In genomic region chr3:50229490-50229889, GRCh38 we compare ENCODE assay signal across 17 cellular contexts. TPM values are rescaled to one million over a fixed set of nuclear protein-coding genes. Genes with fewer than 3 reads are reported as not detected.
DNase-seq lines count a peak whose midpoint lies in the region; ATAC-seq and TF ChIP-seq lines count a peak whose summit lies in the region.
"Had no signal": no experiment of that assay in that cellular context is flagged by ENCODE, and none has a peak within 500 bp of the region (broad histone marks: within the 10 kb centered on the region; RNA-seq: fewer than 3 reads in every experiment).

No MANE protein-coding gene starts in this region.

- H3K27ac Mint-ChIP-seq in activated CD4-positive, alpha-beta T cell treated with anti-CD3 and anti-CD28 coated beads, Interleukin-2, amount 10 ng/mL, durations not matched to agents 24 days and 14 days = peak overlapping the region; percentile 72
- H3K27ac Mint-ChIP-seq in stimulated activated effector memory CD8-positive, alpha-beta T cell treated with anti-CD3 and anti-CD28 coated beads, Interleukin-12 subunit alpha, Interleukin-12 subunit beta, amount 100 ng/mL, for 72 hours = peak overlapping the region; percentile 30
- H3K27ac Mint-ChIP-seq: activated naive CD8-positive, alpha-beta T cell had no signal

- 85 to 93% methylated on average over 3 of the region's 3 CpGs for WGBS in esophagus squamous epithelium, 2 donors

- H3K9me3 ChIP-seq in OCI-LY7 (ENCODE audit: low read length) = no peaks in the 10 kb centered on the region
- H3K9me3 ChIP-seq in esophagus squamous epithelium = no peaks in the 10 kb centered on the region
- H3K9me3 ChIP-seq in gastrocnemius medialis = no peaks in the 10 kb centered on the region
- H3K9me3 ChIP-seq: SJSA1 had no signal

- H3K27me3 ChIP-seq in esophagus squamous epithelium (peaks cover 0 to 5% (median 0%) of the 10 kb centered on the region in 4 donors), gastrocnemius medialis (no peaks in the 10 kb centered on the region)
- H3K27me3 ChIP-seq: SJSA1 had no signal

- H3K4me2 ChIP-seq in OCI-LY7 (ENCODE audit: low read length) = 0 out of 2 replicates have a peak overlapping the region, but pooled peaks have one; percentile 8

- intact Hi-C loops in activated CD4-positive, alpha-beta T cell treated with anti-CD3 and anti-CD28 coated beads, Interleukin-2, amount 10 ng/mL, durations not matched to agents 24 days and 14 days (cut with micrococcal nuclease) = no loop called here
- intact Hi-C loops in OCI-LY7 (cut with micrococcal nuclease; ENCODE audit: unreplicated experiment) = loop anchor here (5.0 to 10.0 kb wide), 2 partner anchors 93 to 425 kb away; partner anchors contain the start of genes HYAL2 and INKA1
- intact Hi-C loops in esophagus squamous epithelium (cut with DNase I) = no loop called here
- intact Hi-C loops in gastrocnemius medialis (cut with DNase I; ENCODE audit: low total_unique reads) = no loop called here

- no peak for TF ChIP-seq CTCF in OCI-LY7 (conservative IDR thresholded peaks at IDR 0.05; ENCODE audit: low read length)
- no peak for TF ChIP-seq CTCF in esophagus squamous epithelium (IDR thresholded peaks at IDR 0.05)
- no peak for TF ChIP-seq CTCF in gastrocnemius medialis (IDR thresholded peaks at IDR 0.05 in 4 of 5, conservative IDR thresholded peaks at IDR 0.05 in 1 of 5)

- ATAC-seq in stimulated activated effector memory CD8-positive, alpha-beta T cell treated with anti-CD3 and anti-CD28 coated beads, Interleukin-12 subunit alpha, Interleukin-12 subunit beta, amount 100 ng/mL, for 72 hours = no peak
- no peak for ATAC-seq in gastrocnemius medialis
- no peak for ATAC-seq in GM19035 (IDR thresholded peaks at IDR 0.05; ENCODE audit: unreplicated experiment)

- no peaks in the 10 kb centered on the region for H4K20me1 ChIP-seq in OCI-LY7 (ENCODE audit: insufficient read depth, low read length)

- peak overlapping the region; percentile 3 for H3K4me3 Mint-ChIP-seq in activated CD4-positive, alpha-beta T cell treated with anti-CD3 and anti-CD28 coated beads, Interleukin-2, amount 10 ng/mL, durations not matched to agents 24 days and 14 days
- peak overlapping the region; percentile 16 for H3K4me3 Mint-ChIP-seq in stimulated activated effector memory CD8-positive, alpha-beta T cell treated with anti-CD3 and anti-CD28 coated beads, Interleukin-12 subunit alpha, Interleukin-12 subunit beta, amount 100 ng/mL, for 72 hours

- peaks cover 2% of the 10 kb centered on the region for H3K36me3 Mint-ChIP-seq in activated CD4-positive, alpha-beta T cell treated with anti-CD3 and anti-CD28 coated beads, Interleukin-2, amount 10 ng/mL, durations not matched to agents 24 days and 14 days (ENCODE audit: low read depth)
- H3K36me3 Mint-ChIP-seq in stimulated activated effector memory CD8-positive, alpha-beta T cell treated with anti-CD3 and anti-CD28 coated beads, Interleukin-12 subunit alpha, Interleukin-12 subunit beta, amount 100 ng/mL, for 72 hours = peaks cover 10% of the 10 kb centered on the region
- H3K36me3 Mint-ChIP-seq: activated naive CD8-positive, alpha-beta T cell; immature natural killer cell had no signal

- H3K4me3 ChIP-seq in OCI-LY7 (ENCODE audit: low read depth, low read length, poor library complexity, severe bottlenecking) = no peak overlapping the region
- H3K4me3 ChIP-seq in esophagus squamous epithelium = no peak overlapping the region
- no peak overlapping the region for H3K4me3 ChIP-seq in gastrocnemius medialis
- H3K4me3 ChIP-seq: SJSA1 had no signal

- CTCF ChIA-PET in OCI-LY7 (lab: Charles Lee; ENCODE audit: unreplicated experiment) = interaction anchor here (0.6 to 3.6 kb wide), 3 partner anchors 11 to 17 kb away, joined by 3 to 20 read pairs (median 5); no protein-coding TSS in a partner anchor

- BruUV-seq in OCI-LY7 (replicated peaks; lab: Mats Ljungman, UMichigan) = no TSS peak

- H3K27me3 Mint-ChIP-seq in activated CD4-positive, alpha-beta T cell treated with anti-CD3 and anti-CD28 coated beads, Interleukin-2, amount 10 ng/mL, durations not matched to agents 24 days and 14 days = peaks cover 8% of the 10 kb centered on the region
- H3K27me3 Mint-ChIP-seq: activated naive CD8-positive, alpha-beta T cell had no signal

- no peak for DNase-seq in activated CD4-positive, alpha-beta T cell treated with anti-CD3 and anti-CD28 coated beads, Interleukin-2, amount 10 ng/mL, durations not matched to agents 24 days and 14 days
- DNase-seq in activated CD4-positive, alpha-beta T cell treated with anti-CD3 and anti-CD28 coated beads for 1 hour = no peak
- no peak for DNase-seq in OCI-LY7 (ENCODE audit: low spot score)
- no peak for DNase-seq in esophagus squamous epithelium (lab: John Stamatoyannopoulos, UW)
- no peak for DNase-seq in stimulated activated effector memory CD8-positive, alpha-beta T cell treated with anti-CD3 and anti-CD28 coated beads, Interleukin-12 subunit alpha, Interleukin-12 subunit beta, amount 100 ng/mL, for 72 hours (ENCODE audit: low spot score in 2 of 2)
- no peak for DNase-seq in NCI-H82 treated with DMSO at 0.1 percent for 48 hours (lab: John Stamatoyannopoulos, UW; ENCODE audit: unreplicated experiment)
- no peak for DNase-seq in gastrocnemius medialis
- DNase-seq: immature natural killer cell; NCI-H1694; NCI-H446; stimulated activated naive CD4-positive, alpha-beta T cell treated with Interleukin-2 at 50 U/mL for 16 hours had no signal

- in situ Hi-C loops in gastrocnemius medialis (cut with MboI; ENCODE audit: low sequenced_read_pairs in 4 of 4) = loop anchor here in 2 of 4 donors (5.0 to 10.0 kb wide), 2 partner anchors 43 to 45 kb away; partner anchors contain the start of gene LSMEM2 (in 1 of the 2)

- H3K36me3 ChIP-seq in OCI-LY7 (ENCODE audit: insufficient read depth, low read length) (no peaks in the 10 kb centered on the region), esophagus squamous epithelium (no peaks in the 10 kb centered on the region), gastrocnemius medialis (no peaks in the 10 kb centered on the region)
- H3K36me3 ChIP-seq: SJSA1 had no signal

- POLR2A ChIA-PET in OCI-LY7 (lab: Charles Lee) = interaction anchor here (0.8 to 3.9 kb wide), 3 partner anchors 9 to 23 kb away, joined by 3 to 24 read pairs (median 7); no protein-coding TSS in a partner anchor

- no peaks in the 10 kb centered on the region for H3K9me3 Mint-ChIP-seq in activated CD4-positive, alpha-beta T cell treated with anti-CD3 and anti-CD28 coated beads, Interleukin-2, amount 10 ng/mL, durations not matched to agents 24 days and 14 days
- no peaks in the 10 kb centered on the region for H3K9me3 Mint-ChIP-seq in stimulated activated effector memory CD8-positive, alpha-beta T cell treated with anti-CD3 and anti-CD28 coated beads, Interleukin-12 subunit alpha, Interleukin-12 subunit beta, amount 100 ng/mL, for 72 hours
- H3K9me3 Mint-ChIP-seq: immature natural killer cell had no signal

- TF ChIP-seq POLR2A in esophagus squamous epithelium (IDR thresholded peaks at IDR 0.05) (no peak), gastrocnemius medialis (IDR thresholded peaks at IDR 0.05) (no peak)

- H3K4me1 ChIP-seq in OCI-LY7 (ENCODE audit: insufficient read depth, low read length, poor library complexity, severe bottlenecking) = peaks cover 46% of the 10 kb centered on the region
- peaks cover 24 to 57% (median 30%) of the 10 kb centered on the region in 3 donors for H3K4me1 ChIP-seq in esophagus squamous epithelium
- H3K4me1 ChIP-seq in gastrocnemius medialis = peaks cover 13 to 21% of the 10 kb centered on the region in 2 donors

- no peaks in the 10 kb centered on the region for H3K79me2 ChIP-seq in OCI-LY7 (ENCODE audit: insufficient read depth, low read depth, low read length)

- no peak overlapping the region for H2AFZ ChIP-seq in OCI-LY7 (ENCODE audit: low read length)

- peaks cover 33% of the 10 kb centered on the region for H3K4me1 Mint-ChIP-seq in activated CD4-positive, alpha-beta T cell treated with anti-CD3 and anti-CD28 coated beads, Interleukin-2, amount 10 ng/mL, durations not matched to agents 24 days and 14 days
- H3K4me1 Mint-ChIP-seq in stimulated activated effector memory CD8-positive, alpha-beta T cell treated with anti-CD3 and anti-CD28 coated beads, Interleukin-12 subunit alpha, Interleukin-12 subunit beta, amount 100 ng/mL, for 72 hours = peaks cover 58% of the 10 kb centered on the region

- H3K27ac ChIP-seq in OCI-LY7 (ENCODE audit: low read depth, low read length, poor library complexity, severe bottlenecking) (no peak overlapping the region), esophagus squamous epithelium (peak overlapping the region; percentile 59 to 95 (median 90)), gastrocnemius medialis (no peak overlapping the region)
- H3K27ac ChIP-seq: SJSA1 had no signal

- H3K9me2 ChIP-seq in OCI-LY7 (ENCODE audit: insufficient read depth, low read length) = no peaks in the 10 kb centered on the region

RNA-seq across cellular contexts. Expression of gene GNAI2, which starts 6.5 kb away (rescaled TPM):
- total RNA-seq in activated CD4-positive, alpha-beta T cell treated with anti-CD3 and anti-CD28 coated beads, Interleukin-2, amount 10 ng/mL, durations not matched to agents 24 days and 14 days = 225 and 232 TPM in 2 replicates
- total RNA-seq in OCI-LY7 (2014; rRNA removed; shearing (Covaris generic)) = 165 and 190 TPM in 2 replicates
- total RNA-seq in OCI-LY7 (2022) = 256 and 266 TPM in 2 replicates
- 100 to 1,000 TPM in 2 of 4 donors, 10 to 100 TPM in 2; 39.8 to 122 (median 76.5) TPM for total RNA-seq in esophagus squamous epithelium
- total RNA-seq in gastrocnemius medialis = 10 to 100 TPM; 26.7 to 67.8 (median 39.8) TPM

RNA-seq across cellular contexts. Expression of gene SLC38A3, which starts 24.4 kb away (rescaled TPM):
- not detected in 2 replicates for total RNA-seq in activated CD4-positive, alpha-beta T cell treated with anti-CD3 and anti-CD28 coated beads, Interleukin-2, amount 10 ng/mL, durations not matched to agents 24 days and 14 days
- total RNA-seq in OCI-LY7 (2014; rRNA removed; shearing (Covaris generic)) = not detected in 2 replicates
- total RNA-seq in OCI-LY7 (2022) = not detected in 2 replicates
- not detected for total RNA-seq in esophagus squamous epithelium
- total RNA-seq in gastrocnemius medialis = 1 to 10 TPM; 1.9 to 8.9 (median 5.0) TPM
- total RNA-seq: glomerular endothelial cell, lung microvascular endothelial cell, SJSA1 had no signal

RNA-seq across cellular contexts. Expression of gene GNAT1, which starts 38.1 kb away (rescaled TPM):
- total RNA-seq in activated CD4-positive, alpha-beta T cell treated with anti-CD3 and anti-CD28 coated beads, Interleukin-2, amount 10 ng/mL, durations not matched to agents 24 days and 14 days = not detected in 2 replicates
- not detected in 2 replicates for total RNA-seq in OCI-LY7 (2014; rRNA removed; shearing (Covaris generic))
- total RNA-seq in OCI-LY7 (2022) (not detected in 2 replicates), esophagus squamous epithelium (not detected), gastrocnemius medialis (not detected)
- total RNA-seq: glomerular endothelial cell, lung microvascular endothelial cell, SJSA1 had no signal

RNA-seq across cellular contexts. Expression of gene SEMA3B, which starts 39.5 kb away (rescaled TPM):
- 0.45 and 0.82 TPM in 2 replicates for total RNA-seq in activated CD4-positive, alpha-beta T cell treated with anti-CD3 and anti-CD28 coated beads, Interleukin-2, amount 10 ng/mL, durations not matched to agents 24 days and 14 days
- 0.10 and 0.28 TPM in 2 replicates for total RNA-seq in OCI-LY7 (2014; rRNA removed; shearing (Covaris generic))
- 0.82 and 1.2 TPM in 2 replicates for total RNA-seq in OCI-LY7 (2022)
- 1 to 10 TPM in 3 of 4 donors, under 1 TPM in 1; 0.70 to 8.2 (median 2.4) TPM for total RNA-seq in esophagus squamous epithelium
- total RNA-seq in gastrocnemius medialis = 1 to 10 TPM; 1.7 to 3.1 (median 2.1) TPM

RNA-seq across cellular contexts. Expression of gene LSMEM2, which starts 49.4 kb away (rescaled TPM):
- total RNA-seq in activated CD4-positive, alpha-beta T cell treated with anti-CD3 and anti-CD28 coated beads, Interleukin-2, amount 10 ng/mL, durations not matched to agents 24 days and 14 days = not detected in 2 replicates
- total RNA-seq in OCI-LY7 (2014; rRNA removed; shearing (Covaris generic)) = not detected in 2 replicates
- total RNA-seq in OCI-LY7 (2022) = not detected in 2 replicates
- not detected for total RNA-seq in esophagus squamous epithelium
- total RNA-seq in gastrocnemius medialis = under 1 TPM in 3 of 4 donors, not detected in 1; 0.41 to 0.98 (median 0.49) TPM
- total RNA-seq: endothelial cell of umbilical vein, glomerular endothelial cell, lung microvascular endothelial cell, SJSA1 had no signal

Comparison
In these comparisons a context has a peak if more than half of its experiments do, and no peak if none do; other contexts are left out.
1. H3K27ac ChIP-seq: peak in esophagus squamous epithelium (4 of 4); none in OCI-LY7 (single experiment) and gastrocnemius medialis (0 of 4).